Comparison of ENCODE assay signal across 13 cellular contexts in genomic region chr2:240990266-240990529, GRCh38. TPM values are rescaled to one million over a fixed set of nuclear protein-coding genes. Genes with fewer than 3 reads are reported as not detected.
DNase-seq lines count a peak whose midpoint lies in the region; ATAC-seq, FAIRE-seq and TF ChIP-seq lines count a peak whose summit lies in the region.
"Had no signal": no experiment of that assay in that cellular context is flagged by ENCODE, and none has a peak within 500 bp of the region (broad histone marks: within the 10 kb centered on the region; RNA-seq: fewer than 3 reads in every experiment).

No MANE protein-coding gene starts in this region.

- BruUV-seq in HepG2 (replicated peaks; lab: Mats Ljungman, UMichigan), result no TSS peak

- in situ Hi-C loops in HepG2 (cut with HindIII; ENCODE audit: extremely low pct_ligation_motif_present, low pct_unique_long_range_greater_than_20kb), result no loop called here

- no peak overlapping the region for H2AFZ ChIP-seq in HepG2 (ENCODE audit: low read length)

- H3K27me3 Mint-ChIP-seq in immature natural killer cell (ENCODE audit: low read depth in 3 of 3), result peaks cover 0 to 2% (median 2%) of the 10 kb centered on the region in 3 donors

- no peaks in the 10 kb centered on the region for H3K36me3 Mint-ChIP-seq in immature natural killer cell

- TF ChIP-seq POLR2A in HepG2 (IDR thresholded peaks at IDR 0.05; ENCODE audit: insufficient read depth in 1 of 2, low read depth in 2 of 2, low read length in 2 of 2) (no peak), right lobe of liver (IDR thresholded peaks at IDR 0.05) (no peak), vagina (IDR thresholded peaks at IDR 0.05) (no peak)

- CTCF ChIA-PET in HepG2 (lab: Yijun Ruan, JAX; ENCODE audit: low intra/inter-chr PET ratio, low total read pairs), result interaction anchor here (1.4 to 3.8 kb wide), 5 partner anchors 21 to 139 kb away, joined by 3 to 20 read pairs (median 11); no protein-coding TSS in a partner anchor

- intact Hi-C loops in HepG2 (cut with micrococcal nuclease; ENCODE audit: unreplicated experiment) (loop anchor here (1.0 kb wide), 1 partner anchor 134 kb away; no protein-coding TSS in a partner anchor), right lobe of liver (cut with DNase I) (loop anchor here in 1 of 2 donors (10.0 kb wide), 2 partner anchors 75 to 135 kb away; no protein-coding TSS in a partner anchor), ascending aorta (cut with DNase I) (loop anchor here (5.0 to 10.0 kb wide), 6 partner anchors 73 to 1175 kb away; partner anchors contain the start of genes DTYMK, DUSP28, HDLBP and RNPEPL1), mucosa of descending colon (cut with DNase I, micrococcal nuclease) (no loop called here), vagina (cut with DNase I) (loop anchor here (5.0 kb wide), 1 partner anchor 73 kb away; no protein-coding TSS in a partner anchor)

- no peak overlapping the region for H3K4me2 ChIP-seq in HepG2 (ENCODE audit: low read depth, low read length)

- peaks cover 30 to 91% of the 10 kb centered on the region in 2 experiments for H3K27me3 ChIP-seq in HepG2 (ENCODE audit: control insufficient read depth in 1 of 2, insufficient read depth in 2 of 2, low read length in 2 of 2)
- no peaks in the 10 kb centered on the region for H3K27me3 ChIP-seq in right lobe of liver
- no peaks in the 10 kb centered on the region for H3K27me3 ChIP-seq in ascending aorta
- H3K27me3 ChIP-seq in vagina, result no peaks in the 10 kb centered on the region

- H3K9me3 ChIP-seq in HepG2 (ENCODE audit: low read length) (no peaks in the 10 kb centered on the region), right lobe of liver (no peaks in the 10 kb centered on the region), ascending aorta (no peaks in the 10 kb centered on the region), mucosa of descending colon (no peaks in the 10 kb centered on the region), vagina (no peaks in the 10 kb centered on the region)
- H3K9me3 ChIP-seq: BLaER1 treated with 17β-estradiol and CSF1 and Interleukin-3, amounts not matched to agents 10 nM and 100 nM had no signal

- H3K36me3 ChIP-seq in HepG2 (replicated peaks in 1 of 2; ENCODE audit: control insufficient read depth in 1 of 2, insufficient read depth in 2 of 2, low read length in 2 of 2), result no peaks in the 10 kb centered on the region
- H3K36me3 ChIP-seq in right lobe of liver, result no peaks in the 10 kb centered on the region
- H3K36me3 ChIP-seq in ascending aorta, result no peaks in the 10 kb centered on the region
- no peaks in the 10 kb centered on the region for H3K36me3 ChIP-seq in mucosa of descending colon (ENCODE audit: low read depth)
- no peaks in the 10 kb centered on the region for H3K36me3 ChIP-seq in vagina
- H3K36me3 ChIP-seq: BLaER1 treated with 17β-estradiol and CSF1 and Interleukin-3, amounts not matched to agents 10 nM and 100 nM had no signal

- 6% methylated on average over 2 of the region's 2 CpGs for WGBS in HepG2 (ENCODE audit: low lambda C conversion rate)
- no CpG with 5 or more reads among the region's 2 CpGs for WGBS in right lobe of liver (ENCODE audit: insufficient coverage, low coverage, low lambda C conversion rate, missing lambda C conversion rate)

- peaks cover 0 to under 1% (median 0%) of the 10 kb centered on the region in 6 donors for H3K9me3 Mint-ChIP-seq in immature natural killer cell

- no peak overlapping the region for H3K4me3 Mint-ChIP-seq in immature natural killer cell

- H3K79me2 ChIP-seq in HepG2 (ENCODE audit: insufficient read depth, low read length), result no peaks in the 10 kb centered on the region

- H3K9ac ChIP-seq in HepG2 (ENCODE audit: insufficient read depth, low read depth, low read length), result no peak overlapping the region

- POLR2A ChIA-PET in HepG2 (lab: Yijun Ruan, JAX), result no interaction called here

- H3K4me1 ChIP-seq in HepG2 (ENCODE audit: insufficient read depth, low read length), result peaks cover 51% of the 10 kb centered on the region
- peaks cover 3 to 34% (median 23%) of the 10 kb centered on the region in 4 donors for H3K4me1 ChIP-seq in right lobe of liver
- peaks cover 43 to 77% of the 10 kb centered on the region in 2 donors for H3K4me1 ChIP-seq in ascending aorta
- peaks cover 18% of the 10 kb centered on the region for H3K4me1 ChIP-seq in mucosa of descending colon (ENCODE audit: low read depth)
- peaks cover 73% of the 10 kb centered on the region for H3K4me1 ChIP-seq in vagina

- no peak for TF ChIP-seq EP300 in HepG2 (IDR thresholded peaks at IDR 0.05; ENCODE audit: low read depth in 2 of 2, low read length in 2 of 2)
- no peak for TF ChIP-seq EP300 in HepG2 (CRISPR knock-in tag; IDR thresholded peaks at IDR 0.05; ENCODE audit: borderline replicate concordance)

- TF ChIP-seq RAD21 in HepG2 (CRISPR knock-in tag; IDR thresholded peaks at IDR 0.05), result no peak

- H3K27ac ChIP-seq in HepG2 (ENCODE audit: extremely low read length, insufficient read depth, low read length) (no peak overlapping the region), right lobe of liver (no peak overlapping the region), ascending aorta (peak overlapping the region; percentile 43 to 92), vagina (peak overlapping the region; percentile 76)

- no peak for FAIRE-seq in HepG2 (lab: Jason Lieb, UNC)
- FAIRE-seq: A204.1 had no signal

- DNase-seq in HepG2 (ENCODE audit: low spot score) (no peak), right lobe of liver (no peak), ascending aorta (ENCODE audit: low spot score in 2 of 2) (no peak), mucosa of descending colon (peak in 1 of 3 donors; percentile 25), vagina (ENCODE audit: extremely low spot score in 2 of 2) (no peak), immature natural killer cell (no peak)
- DNase-seq in activated CD4-positive, alpha-beta T cell treated with anti-CD3 and anti-CD28 coated beads, Interleukin-2, amount 50 U/mL, for 4 hours, result no peak
- DNase-seq: DND-41, NCI-H510A, NCI-H748 treated with DMSO at 0.1 percent for 48 hours had no signal

- TF ChIP-seq CTCF in HepG2 (CRISPR knock-in tag; IDR thresholded peaks at IDR 0.05) (no peak), right lobe of liver (IDR thresholded peaks at IDR 0.05) (no peak), ascending aorta (IDR thresholded peaks at IDR 0.05) (no peak), mucosa of descending colon (IDR thresholded peaks at IDR 0.05) (no peak), vagina (IDR thresholded peaks at IDR 0.05) (no peak)

- ATAC-seq in HepG2 (no peak; the same call in 2 of the 3 replicates), right lobe of liver (no peak), mucosa of descending colon (peak; percentile 47), GM18909 (IDR thresholded peaks at IDR 0.05; ENCODE audit: poor library complexity, unreplicated experiment) (no peak)

- no peak overlapping the region for H3K27ac Mint-ChIP-seq in immature natural killer cell

- no peaks in the 10 kb centered on the region; the same call in 1 of the 2 replicates for H4K20me1 ChIP-seq in HepG2 (ENCODE audit: insufficient read depth, low read length)

- H3K4me3 ChIP-seq in HepG2 (replicated peaks in 1 of 3; ENCODE audit: insufficient read depth in 1 of 3, low read depth in 2 of 3, low read length in 3 of 3) (no peak overlapping the region), right lobe of liver (no peak overlapping the region), ascending aorta (no peak overlapping the region), mucosa of descending colon (no peak overlapping the region), vagina (no peak overlapping the region)
- H3K4me3 ChIP-seq: BLaER1 treated with 17β-estradiol and CSF1 and Interleukin-3, amounts not matched to agents 10 nM and 100 nM had no signal

- H3K4me1 Mint-ChIP-seq in immature natural killer cell, result no peaks in the 10 kb centered on the region

TF ChIP-seq in HepG2, 621 proteins besides CTCF, POLR2A, EP300 and RAD21 (continues in another document):
- 0 out of 2 replicates have a peak, but pooled peaks have one; percentile 22 for TF ChIP-seq PITX1 (CRISPR knock-in tag; IDR thresholded peaks at IDR 0.05)

RNA-seq across cellular contexts. Expression of gene SNED1, which starts 8.2 kb away (rescaled TPM):
- 0.15 TPM in 1 of 2 replicates, not detected in the other for total RNA-seq in HepG2 (2016; rRNA removed; fragmentation: Illumina TruSeq; extraction: Trizol)
- total RNA-seq in HepG2 (2016; cell fraction: cytosol; rRNA removed; fragmentation: Illumina TruSeq; extraction: Trizol; ENCODE audit: low read depth), result 0.09 and 0.10 TPM in 2 replicates
- total RNA-seq in HepG2 (2016; cell fraction: insoluble cytoplasmic fraction; rRNA removed; fragmentation: Illumina TruSeq; extraction: Trizol), result 0.03 and 0.26 TPM in 2 replicates
- 0.10 and 0.12 TPM in 2 replicates for total RNA-seq in HepG2 (2016; cell fraction: membrane; rRNA removed; fragmentation: Illumina TruSeq; extraction: Trizol)
- 0.13 and 0.62 TPM in 2 replicates for total RNA-seq in HepG2 (2016; cell fraction: nucleus; rRNA removed; fragmentation: Illumina TruSeq; extraction: Trizol)
- polyA plus RNA-seq in HepG2 (2011; rRNA removed), result 0.35 and 0.65 TPM in 2 replicates
- polyA plus RNA-seq in HepG2 (2011; cell fraction: cytosol; rRNA removed), result 0.06 and 0.32 TPM in 2 replicates
- 1.2 and 1.4 TPM in 2 replicates for polyA plus RNA-seq in HepG2 (2011; cell fraction: nucleus; rRNA removed)
- 0.31 and 0.46 TPM in 2 replicates for polyA plus RNA-seq in HepG2 (2012)
- 0.03 and 0.10 TPM in 2 replicates for polyA plus RNA-seq in HepG2 (2016; cell fraction: cytosol; fragmentation: Illumina TruSeq; extraction: Trizol; ENCODE audit: low read depth)
- polyA plus RNA-seq in HepG2 (2016; cell fraction: insoluble cytoplasmic fraction; fragmentation: Illumina TruSeq; extraction: Trizol; ENCODE audit: low read depth), result 0.04 and 0.24 TPM in 2 replicates
- polyA plus RNA-seq in HepG2 (2016; cell fraction: membrane; fragmentation: Illumina TruSeq; extraction: Trizol; ENCODE audit: low read depth), result 0.02 and 0.09 TPM in 2 replicates
- 0.19 and 1.7 TPM in 2 replicates for polyA plus RNA-seq in HepG2 (2016; cell fraction: nucleus; fragmentation: Illumina TruSeq; extraction: Trizol; ENCODE audit: insufficient read depth, low read depth)
- polyA minus RNA-seq in HepG2 (2011; rRNA and poly(A)+ RNA removed; ENCODE audit: low replicate concordance), result 0.96 and 3.2 TPM in 2 replicates
- polyA minus RNA-seq in HepG2 (2011; cell fraction: cytosol; rRNA and poly(A)+ RNA removed), result 0.44 and 0.79 TPM in 2 replicates
- polyA minus RNA-seq in HepG2 (2011; cell fraction: nucleus; rRNA and poly(A)+ RNA removed), result 0.52 and 0.99 TPM in 2 replicates
- 10 to 100 TPM in 4 of 6 experiments, 1 to 10 TPM in 2; 7.4 to 27.8 (median 13.2) TPM for total RNA-seq in right lobe of liver
- total RNA-seq in ascending aorta, result 84.3 TPM
- total RNA-seq in mucosa of descending colon, result 10 to 100 TPM in 2 of 3 donors, 1 to 10 TPM in 1; 7.0 to 16.3 (median 14.1) TPM
- 55.5 TPM for total RNA-seq in vagina
- polyA plus RNA-seq in immature natural killer cell, result under 1 TPM in 2 of 3 donors, not detected in 1; 0.24 to 0.56 TPM

Comparison
In these comparisons a context has a peak if more than half of its experiments do, and no peak if none do; other contexts are left out.
1. RNA of gene SNED1, which starts 8.2 kb away (total RNA-seq): 84.3 TPM in ascending aorta (single experiment), 55.5 TPM in vagina (single experiment), 7.4 to 27.8 TPM in right lobe of liver and 7.0 to 16.3 TPM in mucosa of descending colon; 0.03 to 0.62 TPM in HepG2; every median in the first group is over 4 times any median in the second.
2. H3K27ac ChIP-seq: peak in ascending aorta (2 of 2) and vagina (single experiment); none in HepG2 (single experiment) and right lobe of liver (0 of 3).
3. intact Hi-C loops: an anchor here in HepG2 (1.0 kb wide), ascending aorta (5.0 to 10.0 kb wide) and vagina (5.0 kb wide); none called in mucosa of descending colon.